Comparison of ENCODE assay signal across 20 cellular contexts in genomic region chr4:184628103-184628502, GRCh38.
"Had no signal": no experiment of that assay in that cellular context is flagged by ENCODE, and none has a peak within 500 bp of the region (broad histone marks: within the 10 kb centered on the region; RNA-seq: fewer than 3 reads in every experiment).

No MANE protein-coding gene starts in this region.

- H3K4me1 Mint-ChIP-seq: memory B cell had no signal

- H3K4me3 ChIP-seq: hepatocyte, left ventricle myocardium inferior, transverse colon, vagina had no signal

- H3K9me3 Mint-ChIP-seq: activated naive CD8-positive, alpha-beta T cell treated with anti-CD3 and anti-CD28 coated beads, Interleukin-2, amount 10 ng/mL, durations not matched to agents 7 days and 5 days; dendritic cell treated with granulocyte-macrophage colony-stimulating factor and Interleukin-4, amounts not matched to agents 40 ng/mL and 50 ng/mL, for 4 days; memory B cell; natural killer cell had no signal

- ATAC-seq: activated CD4-positive, CD25-positive, alpha-beta regulatory T cell treated with anti-CD3 and anti-CD28 coated beads, Interleukin-2, amount 50 U/mL, for 24 hours; natural killer cell had no signal

- H3K27me3 ChIP-seq: hepatocyte, neutrophil, transverse colon, vagina had no signal

- H3K4me1 ChIP-seq: left ventricle myocardium inferior, transverse colon, vagina had no signal

- H3K27me3 Mint-ChIP-seq: activated naive CD8-positive, alpha-beta T cell treated with anti-CD3 and anti-CD28 coated beads, Interleukin-2, amount 10 ng/mL, durations not matched to agents 7 days and 5 days; dendritic cell treated with granulocyte-macrophage colony-stimulating factor and Interleukin-4, amounts not matched to agents 40 ng/mL and 50 ng/mL, for 4 days; memory B cell had no signal

- H3K27ac Mint-ChIP-seq: activated naive CD8-positive, alpha-beta T cell treated with anti-CD3 and anti-CD28 coated beads, Interleukin-2, amount 10 ng/mL, durations not matched to agents 7 days and 5 days; dendritic cell treated with granulocyte-macrophage colony-stimulating factor and Interleukin-4, amounts not matched to agents 40 ng/mL and 50 ng/mL, for 4 days; memory B cell had no signal

- H3K9me3 ChIP-seq: left ventricle myocardium inferior, neutrophil, transverse colon, vagina had no signal

- H3K27ac ChIP-seq: left ventricle myocardium inferior, neutrophil, transverse colon, vagina had no signal

- H3K4me3 Mint-ChIP-seq: activated naive CD8-positive, alpha-beta T cell treated with anti-CD3 and anti-CD28 coated beads, Interleukin-2, amount 10 ng/mL, durations not matched to agents 7 days and 5 days; dendritic cell treated with granulocyte-macrophage colony-stimulating factor and Interleukin-4, amounts not matched to agents 40 ng/mL and 50 ng/mL, for 4 days; memory B cell; natural killer cell had no signal

- DNase-seq: activated effector memory CD4-positive, alpha-beta T cell treated with anti-CD3 and anti-CD28 coated beads, Interleukin-2, amount 50 U/mL, for 16 hours; activated naive CD8-positive, alpha-beta T cell treated with anti-CD3 and anti-CD28 coated beads, Interleukin-2, amount 10 ng/mL, durations not matched to agents 7 days and 5 days; activated T-cell treated with anti-CD3 and anti-CD28 coated beads, Interleukin-2, amount 50 U/mL, for 1 hour; anterior cingulate cortex; cerebellar nuclear complex; kidney; left ventricle myocardium inferior; natural killer cell; stimulated activated CD4-positive, alpha-beta T cell treated with anti-CD3 and anti-CD28 coated beads, Interleukin-15, amount 100 ng/mL, for 24 hours; stimulated activated CD4-positive, alpha-beta T cell treated with anti-CD3 and anti-CD28 coated beads, Interleukin-4, amount 100 ng/mL, for 24 hours; stimulated activated naive CD4-positive, alpha-beta T cell treated with Interleukin-2 at 50 U/mL for 16 hours; substantia nigra; T-helper 2 cell; transverse colon had no signal
